ENCODE assay signal across 24 cellular contexts in genomic region chr19:7933828-7934725, GRCh38. TPM values are rescaled to one million over a fixed set of nuclear protein-coding genes. Genes with fewer than 3 reads are reported as not detected.
A peak's percentile ranks its signal among the peaks of the same experiment; 100 is the strongest.
DNase-seq lines count a peak whose midpoint lies in the region; ATAC-seq and TF ChIP-seq lines count a peak whose summit lies in the region.
"Had no signal": no experiment of that assay in that cellular context is flagged by ENCODE, and none has a peak within 500 bp of the region (broad histone marks: within the 10 kb centered on the region; RNA-seq: fewer than 3 reads in every experiment).

No MANE protein-coding gene starts in this region.

- in situ Hi-C loops in mammary epithelial cell (cut with MboI; ENCODE audit: low sequenced_read_pairs in 2 of 2), result no loop called here

- H3K27me3 ChIP-seq in mammary epithelial cell (ENCODE audit: insufficient read depth, low read length) (no peaks in the 10 kb centered on the region), colonic mucosa (no peaks in the 10 kb centered on the region), tibial artery (no peaks in the 10 kb centered on the region)

- no peak overlapping the region for H3K4me2 ChIP-seq in mammary epithelial cell (ENCODE audit: insufficient read depth, low read depth, low read length)

- H3K9ac ChIP-seq in mammary epithelial cell (ENCODE audit: insufficient read depth, low read length), result no peak overlapping the region
- no peak overlapping the region for H3K9ac ChIP-seq in colonic mucosa (ENCODE audit: low read depth in 2 of 2, low read length in 2 of 2)

- H3K4me1 ChIP-seq in mammary epithelial cell (ENCODE audit: insufficient read depth, low read length) (peaks cover 20% of the 10 kb centered on the region), colonic mucosa (no peaks in the 10 kb centered on the region), tibial artery (peaks cover 0 to 73% (median 47%) of the 10 kb centered on the region in 4 donors)

- TF ChIP-seq CTCF in MCF 10A (IDR thresholded peaks at IDR 0.05; ENCODE audit: unreplicated experiment) (no peak), mammary epithelial cell (conservative IDR thresholded peaks at IDR 0.05 in 1 of 2, IDR thresholded peaks at IDR 0.05 in 1 of 2; ENCODE audit: extremely low read depth in 1 of 2, insufficient read depth in 1 of 2, low read depth in 1 of 2, low read length in 2 of 2) (no peak), colonic mucosa (IDR thresholded peaks at IDR 0.05) (no peak), tibial artery (IDR thresholded peaks at IDR 0.05) (no peak)

- BruUV-seq in MCF 10A (replicated peaks; lab: Mats Ljungman, UMichigan), result no TSS peak
- no TSS peak for BruUV-seq in mammary epithelial cell (replicated peaks; lab: Mats Ljungman, UMichigan)

- no peak overlapping the region for H2AFZ ChIP-seq in mammary epithelial cell (ENCODE audit: low read depth, low read length)

- ATAC-seq in left colon (peak; percentile 67), HG02623 (IDR thresholded peaks at IDR 0.05; ENCODE audit: unreplicated experiment) (no peak)
- ATAC-seq: CD8-positive, alpha-beta T cell; Panc1; T-cell had no signal

- peaks cover 25% of the 10 kb centered on the region for H3K36me3 ChIP-seq in mammary epithelial cell (ENCODE audit: insufficient read depth, low read length)
- peaks cover 32% of the 10 kb centered on the region for H3K36me3 ChIP-seq in colonic mucosa
- H3K36me3 ChIP-seq in tibial artery, result peaks cover 50 to 85% (median 80%) of the 10 kb centered on the region in 3 donors

- intact Hi-C loops in MCF 10A (cut with micrococcal nuclease), result no loop called here
- intact Hi-C loops in mammary epithelial cell (cut with micrococcal nuclease), result no loop called here
- intact Hi-C loops in colonic mucosa (cut with DNase I), result no loop called here
- intact Hi-C loops in left colon (cut with DNase I, micrococcal nuclease), result no loop called here
- intact Hi-C loops in tibial artery (cut with DNase I; ENCODE audit: low total_unique reads), result no loop called here

- peaks cover 4% of the 10 kb centered on the region for H3K4me1 Mint-ChIP-seq in MCF 10A (ENCODE audit: insufficient read depth, unreplicated experiment)

- DNase-seq in MCF 10A (ENCODE audit: unreplicated experiment), result no peak
- no peak for DNase-seq in mammary epithelial cell
- peak; percentile 59 for DNase-seq in colonic mucosa
- DNase-seq in left colon, result peak in 1 of 2 donors; percentile 48
- DNase-seq in tibial artery, result no peak
- DNase-seq in NCI-H2196 treated with DMSO at 0.1 percent for 48 hours (lab: John Stamatoyannopoulos, UW; ENCODE audit: unreplicated experiment), result no peak
- DNase-seq in NCI-H187 (lab: John Stamatoyannopoulos, UW), result no peak
- DNase-seq: 8988T; AML-193; C1 segment of cervical spinal cord; CD8-positive, alpha-beta T cell; MM.1S; NCI-H1048; NCI-H1417 treated with DMSO at 0.1 percent for 48 hours; NCI-H187 treated with DMSO at 0.1 percent for 48 hours; NCI-H226; NCI-H510A treated with DMSO at 0.1 percent for 48 hours; NCI-H774; NK-92 treated with Interleukin-12 subunit alpha and Interleukin-12 subunit beta, amount 100 ng/mL, for 24 hours; SIG-M5; T-cell had no signal

- H3K79me2 ChIP-seq in mammary epithelial cell (ENCODE audit: insufficient read depth, low read length), result peaks cover 8% of the 10 kb centered on the region

- H3K27me3 Mint-ChIP-seq in MCF 10A (ENCODE audit: insufficient read depth, unreplicated experiment), result no peaks in the 10 kb centered on the region
- H3K27me3 Mint-ChIP-seq: T-cell had no signal

- dilution Hi-C loops in mammary epithelial cell (cut with HindIII; ENCODE audit: low sequenced_read_pairs), result no loop called here

- H3K27ac ChIP-seq in mammary epithelial cell (ENCODE audit: insufficient read depth, low read depth, low read length), result no peak overlapping the region
- no peak overlapping the region for H3K27ac ChIP-seq in colonic mucosa
- peak overlapping the region; percentile 91 to 96 for H3K27ac ChIP-seq in tibial artery

- no peak overlapping the region for H3K4me3 ChIP-seq in mammary epithelial cell (replicated peaks in 1 of 3; ENCODE audit: insufficient read depth in 1 of 3, low read depth in 2 of 3, low read length in 3 of 3)
- no peak overlapping the region for H3K4me3 ChIP-seq in colonic mucosa
- H3K4me3 ChIP-seq in tibial artery, result peak overlapping the region in 1 of 2 donors; percentile 10

- no peaks in the 10 kb centered on the region for H3K9me3 Mint-ChIP-seq in MCF 10A (ENCODE audit: unreplicated experiment)
- H3K9me3 Mint-ChIP-seq: CD8-positive, alpha-beta T cell; T-cell had no signal

- H3K4me3 Mint-ChIP-seq in MCF 10A (ENCODE audit: unreplicated experiment), result no peak overlapping the region
- H3K4me3 Mint-ChIP-seq: CD8-positive, alpha-beta T cell; T-cell had no signal

- H3K9me3 ChIP-seq in mammary epithelial cell (replicated peaks; ENCODE audit: insufficient read depth, low read length) (no peaks in the 10 kb centered on the region), colonic mucosa (no peaks in the 10 kb centered on the region), tibial artery (no peaks in the 10 kb centered on the region)

- peaks cover 85% of the 10 kb centered on the region for H3K36me3 Mint-ChIP-seq in MCF 10A (ENCODE audit: insufficient read depth, unreplicated experiment)

- whole genome bisulfite sequencing in mammary epithelial cell (ENCODE audit: low coverage, missing lambda C conversion rate), result 98% methylated on average over 30 of the region's 55 CpGs

- no peaks in the 10 kb centered on the region for H4K20me1 ChIP-seq in mammary epithelial cell (ENCODE audit: insufficient read depth, low read length)

- peak overlapping the region; percentile 57 for H3K27ac Mint-ChIP-seq in MCF 10A (ENCODE audit: low read depth, unreplicated experiment)
- H3K27ac Mint-ChIP-seq: CD8-positive, alpha-beta T cell; T-cell had no signal

- CTCF ChIA-PET in MCF 10A (lab: Yijun Ruan, JAX) (interaction anchor here (1.8 kb wide), 1 partner anchor 10 kb away, joined by 7 read pairs; the partner anchor contains the start of gene TIMM44), mammary epithelial cell (lab: Charles Lee; ENCODE audit: low non-redundant PET) (no interaction called here)

- POLR2A ChIA-PET in MCF 10A (lab: Yijun Ruan, JAX), result no interaction called here

RNA-seq across cellular contexts. Expression of gene CTXN1, which starts 8.1 kb away (rescaled TPM):
- total RNA-seq in MCF 10A (2022), result 4.0 and 5.2 TPM in 2 replicates
- 10 to 100 TPM in 1 of 2 donors, 1 to 10 TPM in 1; 3.3 to 13.3 TPM for total RNA-seq in mammary epithelial cell
- polyA plus RNA-seq in mammary epithelial cell, result 2.1 TPM
- polyA minus RNA-seq in mammary epithelial cell, result 0.36 TPM
- 1 to 10 TPM; 1.5 to 4.4 TPM for total RNA-seq in colonic mucosa
- 1 to 10 TPM in 1 of 2 donors, under 1 TPM in 1; 0.61 to 5.1 TPM for total RNA-seq in left colon
- total RNA-seq: CD8-positive, alpha-beta T cell had no signal

RNA-seq across cellular contexts. Expression of gene TIMM44, which starts 9.4 kb away (rescaled TPM):
- 91.3 and 142 TPM in 2 replicates for total RNA-seq in MCF 10A (2022)
- total RNA-seq in mammary epithelial cell, result 10 to 100 TPM; 52.7 to 94.3 TPM
- 38.1 TPM for polyA plus RNA-seq in mammary epithelial cell
- 51.2 TPM for polyA minus RNA-seq in mammary epithelial cell
- 100 to 1,000 TPM in 1 of 2 donors, 10 to 100 TPM in 1; 50.8 to 118 TPM for total RNA-seq in colonic mucosa
- total RNA-seq in left colon, result 10 to 100 TPM; 54.1 to 69.1 TPM

RNA-seq across cellular contexts. Expression of gene SNAPC2, which starts 13.9 kb away (rescaled TPM):
- total RNA-seq in MCF 10A (2022) (24.1 and 27.1 TPM in 2 replicates), mammary epithelial cell (10 to 100 TPM; 11.2 to 27.2 TPM), colonic mucosa (10 to 100 TPM; 13.4 to 15.4 TPM), left colon (10 to 100 TPM; 10.6 to 17.7 TPM)
- polyA plus RNA-seq in mammary epithelial cell, result 11.5 TPM
- 1.6 TPM for polyA minus RNA-seq in mammary epithelial cell

RNA-seq across cellular contexts. Expression of gene TGFBR3L, which starts 19.4 kb away (rescaled TPM):
- total RNA-seq in MCF 10A (2022), result 3.3 and 4.5 TPM in 2 replicates
- total RNA-seq in mammary epithelial cell, result 1 to 10 TPM; 1.2 to 1.4 TPM
- polyA plus RNA-seq in mammary epithelial cell, result 0.23 TPM
- polyA minus RNA-seq in mammary epithelial cell, result not detected
- not detected for total RNA-seq in colonic mucosa
- under 1 TPM in 1 of 2 donors, not detected in 1; 0.53 TPM for total RNA-seq in left colon
- polyA plus RNA-seq: AG04450 had no signal

RNA-seq across cellular contexts. Expression of gene MAP2K7, which starts 30.4 kb away (rescaled TPM):
- total RNA-seq in MCF 10A (2022), result 30.5 and 36.3 TPM in 2 replicates
- 10 to 100 TPM; 11.3 to 33.3 TPM for total RNA-seq in mammary epithelial cell
- polyA plus RNA-seq in mammary epithelial cell, result 10.7 TPM
- 4.9 TPM for polyA minus RNA-seq in mammary epithelial cell
- 10 to 100 TPM; 26.3 to 38.3 TPM for total RNA-seq in colonic mucosa
- total RNA-seq in left colon, result 10 to 100 TPM; 27.0 to 29.2 TPM

Comparison
In these comparisons a context has a peak if more than half of its experiments do, and no peak if none do; other contexts are left out.
1. H3K27ac ChIP-seq: peak in tibial artery (2 of 2); none in mammary epithelial cell (single experiment) and colonic mucosa (single experiment).